In genomic region chr15:33226559-33227181, GRCh38 we compare ENCODE assay signal across 8 cellular contexts. TPM values are rescaled to one million over a fixed set of nuclear protein-coding genes. Genes with fewer than 3 reads are reported as not detected.
DNase-seq lines count a peak whose midpoint lies in the region; ATAC-seq and TF ChIP-seq lines count a peak whose summit lies in the region.

No MANE protein-coding gene starts in this region.

- peak; percentile 42 for TF ChIP-seq RAD21 in Ishikawa (IDR thresholded peaks at IDR 0.05; ENCODE audit: low read depth)

- peaks cover 7 to 15% (median 10%) of the 10 kb centered on the region in 4 donors for H3K4me1 Mint-ChIP-seq in CD4-positive, CD25-positive, alpha-beta regulatory T cell
- no peaks in the 10 kb centered on the region for H3K4me1 Mint-ChIP-seq in activated naive CD8-positive, alpha-beta T cell treated with anti-CD3 and anti-CD28 coated beads for 36 hours

- peaks cover 14% of the 10 kb centered on the region for H3K4me1 ChIP-seq in CD4-positive, CD25-positive, alpha-beta regulatory T cell (ENCODE audit: control insufficient read depth, insufficient read depth, low read length, poor library complexity, severe bottlenecking)

- no peaks in the 10 kb centered on the region for H3K27me3 ChIP-seq in CD4-positive, CD25-positive, alpha-beta regulatory T cell (ENCODE audit: control insufficient read depth, insufficient read depth, low read length)

- H3K4me3 ChIP-seq in CD4-positive, CD25-positive, alpha-beta regulatory T cell (ENCODE audit: low read depth, low read length), result peak overlapping the region; percentile 21

- ATAC-seq in CD4-positive, CD25-positive, alpha-beta regulatory T cell (ENCODE audit: low read depth in 2 of 2), result peak; percentile 95 to 99
- ATAC-seq in GM19351 (IDR thresholded peaks at IDR 0.05; ENCODE audit: unreplicated experiment), result peak; percentile 92

- H3K27me3 Mint-ChIP-seq in CD4-positive, CD25-positive, alpha-beta regulatory T cell, result peaks cover 5% of the 10 kb centered on the region
- H3K27me3 Mint-ChIP-seq in activated naive CD8-positive, alpha-beta T cell treated with anti-CD3 and anti-CD28 coated beads for 36 hours, result no peaks in the 10 kb centered on the region

- H3K9me3 ChIP-seq in CD4-positive, CD25-positive, alpha-beta regulatory T cell (ENCODE audit: control insufficient read depth in 2 of 2, low read length in 2 of 2), result peaks cover 0 to 2% of the 10 kb centered on the region in 2 experiments

- DNase-seq in CD4-positive, CD25-positive, alpha-beta regulatory T cell, result peak; percentile 44 to 92 (median 76)
- DNase-seq in SKM-1 treated with dmso at 0.1 percent for 144 hours (lab: John Stamatoyannopoulos, UW; ENCODE audit: unreplicated experiment), result peak; percentile 85
- peak; percentile 12 for DNase-seq in activated naive CD8-positive, alpha-beta T cell treated with anti-CD3 and anti-CD28 coated beads for 36 hours
- peak; percentile 57 for DNase-seq in kidney glomerular epithelial cell (lab: John Stamatoyannopoulos, UW)
- DNase-seq in stimulated activated CD8-positive, alpha-beta memory T cell treated with anti-CD3 and anti-CD28 coated beads, Interleukin-7, amount 100 ng/mL, for 4 hours (ENCODE audit: low read depth in 2 of 2), result peak; percentile 15 to 67
- no peak for DNase-seq in ecto neural progenitor cell (ENCODE audit: low spot score)

- H3K36me3 ChIP-seq in CD4-positive, CD25-positive, alpha-beta regulatory T cell (ENCODE audit: control insufficient read depth, insufficient read depth, low read length), result no peaks in the 10 kb centered on the region

- no peaks in the 10 kb centered on the region for H3K36me3 Mint-ChIP-seq in CD4-positive, CD25-positive, alpha-beta regulatory T cell
- no peaks in the 10 kb centered on the region for H3K36me3 Mint-ChIP-seq in activated naive CD8-positive, alpha-beta T cell treated with anti-CD3 and anti-CD28 coated beads for 36 hours

- peak overlapping the region in 2 of 3 donors; percentile 61 to 65 for H3K27ac Mint-ChIP-seq in CD4-positive, CD25-positive, alpha-beta regulatory T cell
- H3K27ac Mint-ChIP-seq in activated naive CD8-positive, alpha-beta T cell treated with anti-CD3 and anti-CD28 coated beads for 36 hours, result no peak overlapping the region

- H3K27ac ChIP-seq in CD4-positive, CD25-positive, alpha-beta regulatory T cell (ENCODE audit: insufficient read depth, low read length, poor library complexity, severe bottlenecking), result no peak overlapping the region

- H3K9me3 Mint-ChIP-seq in CD4-positive, CD25-positive, alpha-beta regulatory T cell, result peaks cover 0 to 3% (median 0%) of the 10 kb centered on the region in 7 donors
- H3K9me3 Mint-ChIP-seq in activated naive CD8-positive, alpha-beta T cell treated with anti-CD3 and anti-CD28 coated beads for 36 hours, result no peaks in the 10 kb centered on the region

- H3K4me3 Mint-ChIP-seq in CD4-positive, CD25-positive, alpha-beta regulatory T cell, result no peak overlapping the region
- no peak overlapping the region for H3K4me3 Mint-ChIP-seq in activated naive CD8-positive, alpha-beta T cell treated with anti-CD3 and anti-CD28 coated beads for 36 hours

- TF ChIP-seq EP300 in Ishikawa (IDR thresholded peaks at IDR 0.05; ENCODE audit: borderline replicate concordance), result no peak

TF ChIP-seq in Ishikawa, 13 proteins besides CTCF, POLR2A, EP300 and RAD21:
- TF ChIP-seq TAF1 (IDR thresholded peaks at IDR 0.05; ENCODE audit: low read depth) (no peak), EGR1 (IDR thresholded peaks at IDR 0.05) (no peak), TCF12 (IDR thresholded peaks at IDR 0.05; ENCODE audit: low read depth) (no peak), TEAD4 (IDR thresholded peaks at IDR 0.05) (no peak), MAX (IDR thresholded peaks at IDR 0.05) (no peak), NFIC (IDR thresholded peaks at IDR 0.05) (no peak)

RNA-seq across cellular contexts. Expression of gene FMN1, which starts 32.2 kb away (rescaled TPM):
- total RNA-seq in CD4-positive, CD25-positive, alpha-beta regulatory T cell, result 8.9 TPM
- polyA plus RNA-seq in CD4-positive, CD25-positive, alpha-beta regulatory T cell, result under 1 TPM in 2 of 4 donors, not detected in 2; 0.32 to 0.36 TPM
- under 1 TPM; 0.14 to 0.31 TPM for total RNA-seq in activated naive CD8-positive, alpha-beta T cell treated with anti-CD3 and anti-CD28 coated beads for 36 hours
